ENCODE assay signal across 37 cellular contexts in genomic region chr5:72226950-72227349, GRCh38.
DNase-seq lines count a peak whose midpoint lies in the region; ATAC-seq, FAIRE-seq and TF ChIP-seq lines count a peak whose summit lies in the region.
"Had no signal": no experiment of that assay in that cellular context is flagged by ENCODE, and none has a peak within 500 bp of the region (broad histone marks: within the 10 kb centered on the region; RNA-seq: fewer than 3 reads in every experiment).

No MANE protein-coding gene starts in this region.

- CTCF ChIA-PET in activated CD4-positive, alpha-beta memory T cell treated with anti-CD3 and anti-CD28 coated beads, Interleukin-2, amount 10 ng/mL, durations not matched to agents 7 days and 5 days (lab: Charles Lee) = no interaction called here

- no peaks in the 10 kb centered on the region for H3K4me1 ChIP-seq in GM23338 (ENCODE audit: insufficient read depth)
- peaks cover 0 to 26% (median 7%) of the 10 kb centered on the region in 12 donors for H3K4me1 ChIP-seq in heart left ventricle
- H3K4me1 ChIP-seq: colonic mucosa, HAP-1, tibial nerve had no signal

- H3K4me3 ChIP-seq in GM23338 (no peak overlapping the region), heart left ventricle (no peak overlapping the region)
- H3K4me3 ChIP-seq: colonic mucosa, HAP-1, smooth muscle cell, tibial nerve had no signal

- POLR2A ChIA-PET in activated CD4-positive, alpha-beta memory T cell treated with anti-CD3 and anti-CD28 coated beads, Interleukin-2, amount 10 ng/mL, durations not matched to agents 7 days and 5 days (lab: Charles Lee) = no interaction called here

- H3K27me3 ChIP-seq in GM23338 (ENCODE audit: insufficient read depth) (no peaks in the 10 kb centered on the region), heart left ventricle (no peaks in the 10 kb centered on the region)
- H3K27me3 ChIP-seq: colonic mucosa, neutrophil, tibial nerve had no signal

- no peak for FAIRE-seq in GM12892 (lab: Jason Lieb, UNC)
- FAIRE-seq: HTR-8/SVneo had no signal

- TF ChIP-seq CTCF in GM23338 (conservative IDR thresholded peaks at IDR 0.05; ENCODE audit: low read depth in 2 of 2) (no peak), heart left ventricle (IDR thresholded peaks at IDR 0.05) (no peak), neural crest cell (conservative IDR thresholded peaks at IDR 0.05) (no peak)

- no peak overlapping the region for H2AFZ ChIP-seq in GM23338

- 0 out of 2 replicates have a peak, but pooled peaks cover 3% of the 10 kb centered on the region for H3K79me2 ChIP-seq in GM23338 (replicated peaks; ENCODE audit: insufficient read depth)

- no peak for TF ChIP-seq POLR2A in heart left ventricle (IDR thresholded peaks at IDR 0.05)
- no peak for TF ChIP-seq POLR2A in GM12892 (IDR thresholded peaks at IDR 0.05; ENCODE audit: low read depth, low read length)

- DNase-seq in GM23338 (ENCODE audit: low spot score) (no peak), heart left ventricle (peak in 3 of 5 donors; percentile 31 to 55 (median 32)), neural crest cell (ENCODE audit: low read depth, low spot score) (no peak), SIG-M5 (lab: John Stamatoyannopoulos, UW) (no peak), GM12892 (ENCODE audit: insufficient read length) (no peak)
- DNase-seq in activated CD4-positive, alpha-beta T cell treated with anti-CD3 and anti-CD28 coated beads for 4 hours = no peak
- DNase-seq in activated CD4-positive, alpha-beta memory T cell treated with anti-CD3 and anti-CD28 coated beads, Interleukin-2, amount 10 ng/mL, durations not matched to agents 7 days and 5 days = no peak
- DNase-seq: activated B cell treated with CpG ODN at 0.5 μM for 24 hours; activated CD4-positive, alpha-beta T cell treated with anti-CD3 and anti-CD28 coated beads, Interleukin-2, amount 50 U/mL, for 48 hours; activated CD8-positive, alpha-beta memory T cell treated with anti-CD3 and anti-CD28 coated beads, Interleukin-2, amount 50 U/mL, for 4 hours; activated naive CD4-positive, alpha-beta T cell treated with anti-CD3 and anti-CD28 coated beads, Interleukin-2, amount 10 ng/mL, durations not matched to agents 7 days and 5 days; CD8-positive, alpha-beta memory T cell; colonic mucosa; effector memory CD8-positive, alpha-beta T cell; foreskin fibroblast; GDM1; KG1; left colon; mesenchymal stem cell; MM.1S; NCI-H1417 treated with DMSO at 0.1 percent for 48 hours; NCI-H2081 treated with DMSO at 0.1 percent for 48 hours; NCI-H345; NCI-H748 treated with DMSO at 0.1 percent for 48 hours; stimulated activated CD4-positive, alpha-beta T cell treated with anti-CD3 and anti-CD28 coated beads, Interleukin-1b, Interleukin-23, amount 100 ng/mL, for 48 hours; stimulated activated CD8-positive, alpha-beta memory T cell treated with anti-CD3 and anti-CD28 coated beads, Interleukin-4, amount 100 ng/mL, for 48 hours; stimulated activated naive CD8-positive, alpha-beta T cell treated with anti-CD3 and anti-CD28 coated beads, Interleukin-15, amount 100 ng/mL, for 72 hours had no signal

- H3K9me3 Mint-ChIP-seq in GM23338 (no peaks in the 10 kb centered on the region), neural crest cell (no peaks in the 10 kb centered on the region)
- no peaks in the 10 kb centered on the region for H3K9me3 Mint-ChIP-seq in activated CD4-positive, alpha-beta memory T cell treated with anti-CD3 and anti-CD28 coated beads, Interleukin-2, amount 10 ng/mL, durations not matched to agents 7 days and 5 days
- H3K9me3 Mint-ChIP-seq: activated B cell treated with CpG ODN at 0.5 μM for 24 hours; activated naive CD4-positive, alpha-beta T cell treated with anti-CD3 and anti-CD28 coated beads, Interleukin-2, amount 10 ng/mL, durations not matched to agents 7 days and 5 days; activated T-helper 1 cell treated with anti-CD3 and anti-CD28 coated beads, Interleukin-12 subunit alpha, Interleukin-12 subunit beta, Interleukin-2, Interleukin-4 antibody, amounts not matched to agents 30 ng/mL and 10 ng/mL and 1 ng/mL, durations not matched to agents 14 hours and 24 hours and 36 hours; CD8-positive, alpha-beta memory T cell; effector memory CD8-positive, alpha-beta T cell; stimulated activated naive CD8-positive, alpha-beta T cell treated with anti-CD3 and anti-CD28 coated beads, Interleukin-15, amount 100 ng/mL, for 72 hours; T-helper 2 cell treated with Interferon-gamma antibody and Interleukin-4, amounts not matched to agents 5 μg/mL and 100 μg/mL, for 36 hours had no signal

- intact Hi-C loops in heart left ventricle (cut with DNase I) = no loop called here

- WGBS in heart left ventricle, 4 donors = 52 to 58% (median 57%) methylated on average over 2 of the region's 2 CpGs

- H3K9me2 ChIP-seq in GM23338 (ENCODE audit: insufficient read depth) = no peaks in the 10 kb centered on the region

- H3K36me3 ChIP-seq in GM23338 (ENCODE audit: insufficient read depth) = peaks cover 45% of the 10 kb centered on the region
- H3K36me3 ChIP-seq in heart left ventricle = peaks cover 0 to 78% (median 67%) of the 10 kb centered on the region in 9 donors
- H3K36me3 ChIP-seq: colonic mucosa had no signal

- H3K27ac Mint-ChIP-seq in GM23338 (0 out of 2 replicates have a peak overlapping the region, but pooled peaks have one; percentile 24), neural crest cell (ENCODE audit: unreplicated experiment) (peak overlapping the region; percentile 31)
- H3K27ac Mint-ChIP-seq in activated CD4-positive, alpha-beta memory T cell treated with anti-CD3 and anti-CD28 coated beads, Interleukin-2, amount 10 ng/mL, durations not matched to agents 7 days and 5 days = no peak overlapping the region
- H3K27ac Mint-ChIP-seq: activated B cell treated with CpG ODN at 0.5 μM for 24 hours; activated naive CD4-positive, alpha-beta T cell treated with anti-CD3 and anti-CD28 coated beads, Interleukin-2, amount 10 ng/mL, durations not matched to agents 7 days and 5 days; activated T-helper 1 cell treated with anti-CD3 and anti-CD28 coated beads, Interleukin-12 subunit alpha, Interleukin-12 subunit beta, Interleukin-2, Interleukin-4 antibody, amounts not matched to agents 30 ng/mL and 10 ng/mL and 1 ng/mL, durations not matched to agents 14 hours and 24 hours and 36 hours; B cell; CD8-positive, alpha-beta memory T cell; effector memory CD8-positive, alpha-beta T cell; T-helper 2 cell treated with Interferon-gamma antibody and Interleukin-4, amounts not matched to agents 5 μg/mL and 100 μg/mL, for 36 hours had no signal

- H3K36me3 Mint-ChIP-seq in GM23338 (ENCODE audit: low read depth) (peaks cover 52% of the 10 kb centered on the region), neural crest cell (ENCODE audit: low read depth) (peaks cover 19% of the 10 kb centered on the region)
- H3K36me3 Mint-ChIP-seq in activated CD4-positive, alpha-beta memory T cell treated with anti-CD3 and anti-CD28 coated beads, Interleukin-2, amount 10 ng/mL, durations not matched to agents 7 days and 5 days (ENCODE audit: low read depth) = peaks cover 70% of the 10 kb centered on the region

- H3K4me3 Mint-ChIP-seq in GM23338 (no peak overlapping the region), neural crest cell (no peak overlapping the region)
- no peak overlapping the region for H3K4me3 Mint-ChIP-seq in activated CD4-positive, alpha-beta memory T cell treated with anti-CD3 and anti-CD28 coated beads, Interleukin-2, amount 10 ng/mL, durations not matched to agents 7 days and 5 days
- H3K4me3 Mint-ChIP-seq: activated B cell treated with CpG ODN at 0.5 μM for 24 hours; activated naive CD4-positive, alpha-beta T cell treated with anti-CD3 and anti-CD28 coated beads, Interleukin-2, amount 10 ng/mL, durations not matched to agents 7 days and 5 days; activated T-helper 1 cell treated with anti-CD3 and anti-CD28 coated beads, Interleukin-12 subunit alpha, Interleukin-12 subunit beta, Interleukin-2, Interleukin-4 antibody, amounts not matched to agents 30 ng/mL and 10 ng/mL and 1 ng/mL, durations not matched to agents 14 hours and 24 hours and 36 hours; B cell; CD8-positive, alpha-beta memory T cell; effector memory CD8-positive, alpha-beta T cell; stimulated activated naive CD8-positive, alpha-beta T cell treated with anti-CD3 and anti-CD28 coated beads, Interleukin-15, amount 100 ng/mL, for 72 hours; T-helper 2 cell treated with Interferon-gamma antibody and Interleukin-4, amounts not matched to agents 5 μg/mL and 100 μg/mL, for 36 hours had no signal

- ATAC-seq in GM23338 (no peak), heart left ventricle (peak; percentile 66 to 88 (median 86))
- ATAC-seq: effector memory CD8-positive, alpha-beta T cell; esophagus mucosa; left colon; stimulated activated naive CD8-positive, alpha-beta T cell treated with anti-CD3 and anti-CD28 coated beads, Interleukin-15, amount 100 ng/mL, for 72 hours had no signal

- H3K27ac ChIP-seq in GM23338 (ENCODE audit: low read depth) (no peak overlapping the region), angular gyrus (ENCODE audit: low read depth, low read length) (peak overlapping the region; percentile 50), heart left ventricle (peak overlapping the region in 7 of 12 donors; percentile 10 to 60 (median 32))
- H3K27ac ChIP-seq: colonic mucosa, neutrophil, tibial nerve had no signal

- H4K20me1 ChIP-seq in GM23338 (replicated peaks; ENCODE audit: insufficient read depth) = no peaks in the 10 kb centered on the region

- H3K27me3 Mint-ChIP-seq in GM23338 (ENCODE audit: insufficient read depth, low read depth, poor library complexity) (no peaks in the 10 kb centered on the region), neural crest cell (ENCODE audit: low read depth) (no peaks in the 10 kb centered on the region)
- peaks cover 14% of the 10 kb centered on the region for H3K27me3 Mint-ChIP-seq in activated CD4-positive, alpha-beta memory T cell treated with anti-CD3 and anti-CD28 coated beads, Interleukin-2, amount 10 ng/mL, durations not matched to agents 7 days and 5 days
- H3K27me3 Mint-ChIP-seq: activated B cell treated with CpG ODN at 0.5 μM for 24 hours; activated naive CD4-positive, alpha-beta T cell treated with anti-CD3 and anti-CD28 coated beads, Interleukin-2, amount 10 ng/mL, durations not matched to agents 7 days and 5 days; B cell; effector memory CD8-positive, alpha-beta T cell; stimulated activated naive CD8-positive, alpha-beta T cell treated with anti-CD3 and anti-CD28 coated beads, Interleukin-15, amount 100 ng/mL, for 72 hours had no signal

- H3K9me3 ChIP-seq in heart left ventricle = no peaks in the 10 kb centered on the region
- H3K9me3 ChIP-seq: colonic mucosa, HAP-1, neutrophil, tibial nerve had no signal

- no peaks in the 10 kb centered on the region for H3F3A ChIP-seq in GM23338 (replicated peaks; ENCODE audit: low read depth)

- H3K4me1 Mint-ChIP-seq in GM23338 (peaks cover 2% of the 10 kb centered on the region; the same call in 1 of the 3 replicates), neural crest cell (peaks cover 14% of the 10 kb centered on the region)
- peaks cover under 1% of the 10 kb centered on the region for H3K4me1 Mint-ChIP-seq in activated CD4-positive, alpha-beta memory T cell treated with anti-CD3 and anti-CD28 coated beads, Interleukin-2, amount 10 ng/mL, durations not matched to agents 7 days and 5 days
- H3K4me1 Mint-ChIP-seq: activated B cell treated with CpG ODN at 0.5 μM for 24 hours, B cell had no signal

- H3K4me2 ChIP-seq in GM23338 = no peak overlapping the region
- H3K4me2 ChIP-seq: smooth muscle cell had no signal

TF ChIP-seq in GM23338, 12 proteins besides CTCF, POLR2A, EP300 and RAD21 (continues in another document):
- TF ChIP-seq POLR2AphosphoS5 (IDR thresholded peaks at IDR 0.05; ENCODE audit: low read depth) (no peak), STAT1 (IDR thresholded peaks at IDR 0.05; ENCODE audit: unreplicated experiment) (no peak)

Comparison
In these comparisons a context has a peak if more than half of its experiments do, and no peak if none do; other contexts are left out.
1. DNase-seq: peak in heart left ventricle (3 of 5); none in GM23338 (single experiment), neural crest cell (single experiment), activated CD4-positive, alpha-beta T cell treated with anti-CD3 and anti-CD28 coated beads for 4 hours (0 of 2), SIG-M5 (single experiment), activated CD4-positive, alpha-beta memory T cell treated with anti-CD3 and anti-CD28 coated beads, Interleukin-2, amount 10 ng/mL, durations not matched to agents 7 days and 5 days (single experiment) and GM12892 (single experiment).